8 cellular contexts compared by ENCODE assay signal in the genomic region with DNA sequence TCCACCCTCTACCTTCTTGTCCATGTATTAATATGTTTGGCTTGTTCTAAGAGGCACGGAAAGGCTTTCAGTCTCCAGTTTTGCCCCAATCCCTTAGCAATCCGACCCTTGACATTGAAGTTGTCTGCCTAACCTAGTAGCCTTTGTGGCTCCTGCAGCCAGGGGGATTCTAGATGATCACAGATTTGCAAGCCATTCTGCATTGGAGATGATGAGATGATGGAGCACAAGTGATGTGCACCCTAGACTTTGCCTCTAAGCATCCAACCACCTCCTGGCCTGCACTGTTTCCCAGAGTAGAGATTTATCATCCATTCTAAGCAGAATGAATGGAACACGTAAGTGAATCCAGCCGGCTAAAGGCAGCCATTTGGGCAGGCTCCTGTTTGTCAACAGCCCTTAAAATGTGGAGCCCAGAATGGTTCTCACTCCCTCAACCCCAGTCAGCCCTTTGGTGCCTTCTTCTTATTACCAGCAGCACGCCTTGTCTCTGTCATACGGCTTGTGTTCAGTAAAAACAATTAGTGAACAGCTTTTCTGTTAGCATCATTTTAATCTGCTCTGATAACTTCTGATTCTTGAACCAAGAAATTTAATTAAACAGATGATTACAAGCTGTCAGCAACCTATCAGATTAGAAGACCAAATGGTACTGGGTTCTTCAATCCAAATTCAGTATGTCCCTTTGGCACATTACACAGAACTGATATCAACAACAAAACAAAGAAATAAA. TPM values are rescaled to one million over a fixed set of nuclear protein-coding genes. Genes with fewer than 3 reads are reported as not detected.
DNase-seq lines count a peak whose midpoint lies in the region; ATAC-seq and TF ChIP-seq lines count a peak whose summit lies in the region.

No MANE protein-coding gene starts in this region.

- peaks cover 6 to 18% of the 10 kb centered on the region in 2 donors for H3K36me3 Mint-ChIP-seq in activated naive CD4-positive, alpha-beta T cell treated with anti-CD3 and anti-CD28 coated beads, Interleukin-2, amount 50 U/mL, for 72 hours

- H3K27ac ChIP-seq in 22Rv1 (peak overlapping the region; percentile 33; the same call in 1 of the 2 replicates), GM23248 (peak overlapping the region; percentile 76), mesodermal cell (ENCODE audit: low read depth, low read length, severe bottlenecking) (peak overlapping the region; percentile 72)

- no peaks in the 10 kb centered on the region for H3K9me2 ChIP-seq in GM23248 (ENCODE audit: insufficient read depth)

- no peaks in the 10 kb centered on the region for H3K79me2 ChIP-seq in GM23248 (ENCODE audit: insufficient read depth)

- 60 to 63% methylated on average over 6 of the region's 6 CpGs for WGBS in GM23248 (ENCODE audit: low coverage in 1 of 2, low lambda C conversion rate in 2 of 2, missing lambda C conversion rate in 2 of 2), 2 experiments
- 79 to 91% methylated on average over 5 of the region's 6 CpGs for WGBS in mesodermal cell (ENCODE audit: insufficient coverage in 2 of 2), 2 experiments

- H3K4me3 ChIP-seq in GM23248 (no peak overlapping the region), mesodermal cell (ENCODE audit: extremely low read depth, insufficient read depth, low read length, poor library complexity, severe bottlenecking) (no peak overlapping the region)

- H3K36me3 ChIP-seq in GM23248 (ENCODE audit: low read depth) (no peaks in the 10 kb centered on the region), mesodermal cell (ENCODE audit: control insufficient read depth, insufficient read depth, low read length) (no peaks in the 10 kb centered on the region)

- H2AFZ ChIP-seq in GM23248: peak overlapping the region; percentile 64

- peaks cover 42% of the 10 kb centered on the region for H3F3A ChIP-seq in GM23248 (ENCODE audit: insufficient read depth)

- in situ Hi-C loops in GM23248 (cut with MboI): no loop called here

- H3K27me3 ChIP-seq in GM23248 (replicated peaks; ENCODE audit: insufficient read depth): no peaks in the 10 kb centered on the region

- ATAC-seq in activated naive CD4-positive, alpha-beta T cell treated with anti-CD3 and anti-CD28 coated beads, Interleukin-2, amount 50 U/mL, for 72 hours: peak in 1 of 2 donors; percentile 0
- no peak for ATAC-seq in HG02973 (IDR thresholded peaks at IDR 0.05; ENCODE audit: unreplicated experiment)

- H3K9ac ChIP-seq in GM23248: peak overlapping the region; percentile 63; the same call in 1 of the 2 replicates

- no peak for TF ChIP-seq CTCF in 22Rv1 (IDR thresholded peaks at IDR 0.05)

- no peaks in the 10 kb centered on the region for H3K9me3 ChIP-seq in GM23248 (ENCODE audit: low read depth)
- peaks cover 4% of the 10 kb centered on the region for H3K9me3 ChIP-seq in mesodermal cell (ENCODE audit: control insufficient read depth, low read length)

- DNase-seq in GM23248: no peak
- no peak for DNase-seq in activated naive CD4-positive, alpha-beta T cell treated with anti-CD3 and anti-CD28 coated beads, Interleukin-2, amount 50 U/mL, for 72 hours (ENCODE audit: low spot score in 2 of 2)
- no peak for DNase-seq in T1000 (lab: John Stamatoyannopoulos, UW)
- no peak for DNase-seq in anterior cingulate cortex (lab: John Stamatoyannopoulos, UW)
- DNase-seq in amniotic stem cell (lab: John Stamatoyannopoulos, UW): no peak

- H3K4me1 ChIP-seq in GM23248 (ENCODE audit: insufficient read depth) (peaks cover 45% of the 10 kb centered on the region), mesodermal cell (ENCODE audit: control insufficient read depth, insufficient read depth, low read length, poor library complexity, severe bottlenecking) (peaks cover 45% of the 10 kb centered on the region)

- H3K9me3 Mint-ChIP-seq in activated naive CD4-positive, alpha-beta T cell treated with anti-CD3 and anti-CD28 coated beads, Interleukin-2, amount 50 U/mL, for 72 hours: no peaks in the 10 kb centered on the region

- H3K27ac Mint-ChIP-seq in activated naive CD4-positive, alpha-beta T cell treated with anti-CD3 and anti-CD28 coated beads, Interleukin-2, amount 50 U/mL, for 72 hours: peak overlapping the region; percentile 98 to 100

- no peaks in the 10 kb centered on the region for H4K20me1 ChIP-seq in GM23248 (ENCODE audit: insufficient read depth)

- peak overlapping the region; percentile 75 for H3K4me2 ChIP-seq in GM23248 (ENCODE audit: unreplicated experiment)

RNA-seq across cellular contexts. Expression of a gene that starts 5.7 kb away (rescaled TPM):
- total RNA-seq in GM23248 (2014; rRNA removed; shearing (Covaris generic)): 0.38 and 0.54 TPM in 2 replicates
- 0.54 and 0.75 TPM in 2 replicates for polyA plus RNA-seq in GM23248 (2016; fragmentation: Nextera tagmentation; extraction: Ambion mirVana)
- total RNA-seq in activated naive CD4-positive, alpha-beta T cell treated with anti-CD3 and anti-CD28 coated beads, Interleukin-2, amount 50 U/mL, for 72 hours: 100 to 1,000 TPM in 1 of 2 donors, 10 to 100 TPM in 1; 99.5 to 100 TPM
- polyA plus RNA-seq in mesodermal cell (2013, experiment 1 of 2): 2.7 TPM
- 2.2 TPM for polyA plus RNA-seq in mesodermal cell (2013, experiment 2 of 2)

RNA-seq across cellular contexts. Expression of a gene that starts 55.3 kb away (rescaled TPM):
- 16.7 and 28.2 TPM in 2 replicates for total RNA-seq in GM23248 (2014; rRNA removed; shearing (Covaris generic))
- polyA plus RNA-seq in GM23248 (2016; fragmentation: Nextera tagmentation; extraction: Ambion mirVana): 15.1 and 17.1 TPM in 2 replicates
- 100 to 1,000 TPM; 305 to 312 TPM for total RNA-seq in activated naive CD4-positive, alpha-beta T cell treated with anti-CD3 and anti-CD28 coated beads, Interleukin-2, amount 50 U/mL, for 72 hours
- polyA plus RNA-seq in mesodermal cell (2013, experiment 1 of 2): 44.6 TPM
- 44.1 TPM for polyA plus RNA-seq in mesodermal cell (2013, experiment 2 of 2)

Comparison
In these comparisons a context has a peak if more than half of its experiments do, and no peak if none do; other contexts are left out.
1. RNA of a gene that starts 5.7 kb away (total RNA-seq): 99.5 to 100 TPM in activated naive CD4-positive, alpha-beta T cell treated with anti-CD3 and anti-CD28 coated beads, Interleukin-2, amount 50 U/mL, for 72 hours; 0.38 to 0.54 TPM in GM23248; every median in the first group is over 10 times any median in the second.
2. RNA of a gene that starts 55.3 kb away (total RNA-seq): 305 to 312 TPM in activated naive CD4-positive, alpha-beta T cell treated with anti-CD3 and anti-CD28 coated beads, Interleukin-2, amount 50 U/mL, for 72 hours; 16.7 to 28.2 TPM in GM23248; every median in the first group is over 10 times any median in the second.
3. Peak in every context shown above with its lines, with median percentiles within 50 percentile points of each other: H3K27ac ChIP-seq.